In the genomic region with DNA sequence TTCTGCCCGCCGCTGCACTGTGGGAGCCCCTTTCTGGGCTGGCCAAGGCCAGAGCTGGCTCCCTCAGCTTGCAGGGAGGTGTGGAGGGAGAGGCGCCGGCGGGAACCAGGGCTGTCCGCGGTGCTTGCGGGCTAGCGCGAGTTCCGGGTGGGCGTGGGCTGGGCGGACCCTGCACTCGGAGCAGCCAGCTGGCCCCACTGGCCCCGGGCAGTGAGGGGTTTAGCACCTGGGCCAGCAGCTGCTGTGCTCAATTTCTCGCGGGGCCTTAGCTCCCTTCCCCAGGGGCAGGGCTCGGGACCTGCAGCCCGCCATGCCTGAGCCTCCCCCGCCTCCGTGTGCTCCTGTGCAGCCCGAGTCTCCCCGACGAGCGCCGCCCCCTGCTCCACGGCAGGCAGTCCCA, we compare ENCODE assay signal across 21 cellular contexts. TPM values are rescaled to one million over a fixed set of nuclear protein-coding genes. Genes with fewer than 3 reads are reported as not detected.
"Had no signal": no experiment of that assay in that cellular context is flagged by ENCODE, and none has a peak within 500 bp of the region (broad histone marks: within the 10 kb centered on the region; RNA-seq: fewer than 3 reads in every experiment).

No MANE protein-coding gene starts in this region.

RNA-seq across cellular contexts. Expression of gene MAGEB5, which starts 11.3 kb away (rescaled TPM):
- total RNA-seq: activated naive CD4-positive, alpha-beta T cell treated with anti-CD3 and anti-CD28 coated beads for 36 hours; activated naive CD4-positive, alpha-beta T cell treated with anti-CD3 and anti-CD28 coated beads, Interleukin-2, amount 50 U/mL, for 72 hours; activated naive CD8-positive, alpha-beta T cell treated with anti-CD3 and anti-CD28 coated beads for 36 hours; activated naive CD8-positive, alpha-beta T cell treated with anti-CD3 and anti-CD28 coated beads, Interleukin-2, amount 10 ng/mL, durations not matched to agents 7 days and 5 days; activated T-cell treated with anti-CD3 and anti-CD28 coated beads, Interleukin-2, amount 50 U/mL, for 4 hours; activated T-cell treated with anti-CD3 and anti-CD28 coated beads, Interleukin-2, amount 50 U/mL, for 72 hours; activated T-helper 1 cell treated with anti-CD3 and anti-CD28 coated beads, Interleukin-12 subunit alpha, Interleukin-12 subunit beta, Interleukin-2, Interleukin-4 antibody, amounts not matched to agents 30 ng/mL and 10 ng/mL and 1 ng/mL, durations not matched to agents 14 hours and 24 hours and 36 hours; activated T-helper 17 cell treated with anti-CD3 and anti-CD28 coated beads, Interleukin-2, amount 50 U/mL, for 72 hours; activated T-helper 2 cell treated with anti-CD3 and anti-CD28 coated beads, Interferon-gamma antibody, Interleukin-2, Interleukin-4, amounts not matched to agents 10 μg/mL and 5 μg/mL and 100 μg/mL, durations not matched to agents 14 hours and 24 hours and 36 hours; adrenal gland; aorta; ascending aorta; astrocyte; body of pancreas; breast epithelium; bronchial epithelial cell; cardiac muscle cell; cardiac septum; cerebellum; chondrocyte had no signal
- polyA plus RNA-seq: adipose tissue, adrenal gland, aorta, cardiac muscle cell had no signal

RNA-seq across cellular contexts. Expression of gene MAGEB6, which starts 12.5 kb away (rescaled TPM):
- total RNA-seq: activated naive CD4-positive, alpha-beta T cell treated with anti-CD3 and anti-CD28 coated beads for 36 hours; activated naive CD4-positive, alpha-beta T cell treated with anti-CD3 and anti-CD28 coated beads, Interleukin-2, amount 50 U/mL, for 72 hours; activated naive CD8-positive, alpha-beta T cell treated with anti-CD3 and anti-CD28 coated beads for 36 hours; activated naive CD8-positive, alpha-beta T cell treated with anti-CD3 and anti-CD28 coated beads, Interleukin-2, amount 10 ng/mL, durations not matched to agents 7 days and 5 days; activated T-cell treated with anti-CD3 and anti-CD28 coated beads, Interleukin-2, amount 50 U/mL, for 4 hours; activated T-cell treated with anti-CD3 and anti-CD28 coated beads, Interleukin-2, amount 50 U/mL, for 72 hours; activated T-helper 1 cell treated with anti-CD3 and anti-CD28 coated beads, Interleukin-12 subunit alpha, Interleukin-12 subunit beta, Interleukin-2, Interleukin-4 antibody, amounts not matched to agents 30 ng/mL and 10 ng/mL and 1 ng/mL, durations not matched to agents 14 hours and 24 hours and 36 hours; activated T-helper 17 cell treated with anti-CD3 and anti-CD28 coated beads, Interleukin-2, amount 50 U/mL, for 72 hours; activated T-helper 2 cell treated with anti-CD3 and anti-CD28 coated beads, Interferon-gamma antibody, Interleukin-2, Interleukin-4, amounts not matched to agents 10 μg/mL and 5 μg/mL and 100 μg/mL, durations not matched to agents 14 hours and 24 hours and 36 hours; adrenal gland; aorta; ascending aorta; astrocyte; body of pancreas; breast epithelium; bronchial epithelial cell; cardiac muscle cell; cardiac septum; cerebellum; chondrocyte had no signal
- polyA plus RNA-seq: adipose tissue, adrenal gland, aorta, cardiac muscle cell had no signal

RNA-seq across cellular contexts. Expression of gene MAGEB6B, which starts 44.3 kb away (rescaled TPM):
- total RNA-seq: activated naive CD4-positive, alpha-beta T cell treated with anti-CD3 and anti-CD28 coated beads for 36 hours; activated naive CD4-positive, alpha-beta T cell treated with anti-CD3 and anti-CD28 coated beads, Interleukin-2, amount 50 U/mL, for 72 hours; activated naive CD8-positive, alpha-beta T cell treated with anti-CD3 and anti-CD28 coated beads for 36 hours; activated naive CD8-positive, alpha-beta T cell treated with anti-CD3 and anti-CD28 coated beads, Interleukin-2, amount 10 ng/mL, durations not matched to agents 7 days and 5 days; activated T-cell treated with anti-CD3 and anti-CD28 coated beads, Interleukin-2, amount 50 U/mL, for 4 hours; activated T-cell treated with anti-CD3 and anti-CD28 coated beads, Interleukin-2, amount 50 U/mL, for 72 hours; activated T-helper 1 cell treated with anti-CD3 and anti-CD28 coated beads, Interleukin-12 subunit alpha, Interleukin-12 subunit beta, Interleukin-2, Interleukin-4 antibody, amounts not matched to agents 30 ng/mL and 10 ng/mL and 1 ng/mL, durations not matched to agents 14 hours and 24 hours and 36 hours; activated T-helper 17 cell treated with anti-CD3 and anti-CD28 coated beads, Interleukin-2, amount 50 U/mL, for 72 hours; activated T-helper 2 cell treated with anti-CD3 and anti-CD28 coated beads, Interferon-gamma antibody, Interleukin-2, Interleukin-4, amounts not matched to agents 10 μg/mL and 5 μg/mL and 100 μg/mL, durations not matched to agents 14 hours and 24 hours and 36 hours; adrenal gland; aorta; ascending aorta; astrocyte; body of pancreas; breast epithelium; bronchial epithelial cell; cardiac muscle cell; cardiac septum; cerebellum; chondrocyte had no signal
- polyA plus RNA-seq: adipose tissue, adrenal gland, aorta, cardiac muscle cell had no signal
